Comparison of ENCODE assay signal across 8 cellular contexts in the genomic region with DNA sequence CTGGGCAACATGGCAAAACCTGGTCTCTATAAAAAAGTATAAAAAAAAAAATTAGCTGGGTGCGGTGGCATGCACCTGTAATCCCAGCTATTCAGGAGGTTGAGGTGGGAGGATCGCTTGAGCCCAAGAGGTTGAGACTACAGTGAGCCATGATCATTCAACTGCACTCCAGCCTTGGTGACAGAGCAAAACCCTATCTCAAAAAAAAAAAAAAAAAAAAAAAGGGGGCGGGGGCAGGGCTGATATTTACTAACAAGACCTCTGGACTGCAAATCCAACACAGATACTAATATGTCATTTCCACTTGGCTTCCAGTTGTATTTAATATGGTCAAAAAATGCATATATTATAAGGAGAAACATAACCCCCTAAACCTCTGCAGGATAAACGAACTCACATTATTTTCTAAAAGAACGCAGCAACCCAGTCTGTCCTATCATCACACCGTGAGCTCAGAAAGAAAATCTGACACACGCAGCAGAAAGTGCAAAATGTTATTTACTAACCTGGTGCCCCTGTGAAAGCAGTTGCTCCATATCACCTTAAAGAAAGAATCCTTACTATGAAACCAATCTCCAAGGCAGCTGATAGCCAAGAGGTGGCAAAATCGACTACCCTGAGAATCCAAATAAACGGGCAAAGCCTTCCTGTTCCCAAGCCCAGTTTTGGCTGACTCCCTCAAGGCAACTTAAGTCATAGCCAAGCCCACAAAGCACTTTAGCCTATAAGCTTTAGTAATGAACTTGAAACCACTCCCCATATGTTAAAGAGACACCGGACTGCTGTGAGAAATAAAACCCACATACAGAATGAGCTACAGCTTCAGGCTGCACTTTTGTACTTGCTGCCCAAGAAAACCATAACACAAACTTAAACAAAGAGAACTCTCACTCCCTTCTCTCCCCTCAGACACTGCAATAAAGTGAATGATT. TPM values are rescaled to one million over a fixed set of nuclear protein-coding genes. Genes with fewer than 3 reads are reported as not detected.
DNase-seq lines count a peak whose midpoint lies in the region; ATAC-seq and TF ChIP-seq lines count a peak whose summit lies in the region.

No MANE protein-coding gene starts in this region.

- TF ChIP-seq POLR2A in ovary (IDR thresholded peaks at IDR 0.05): peak; percentile 71

- TF ChIP-seq CTCF in GM10248 (IDR thresholded peaks at IDR 0.05; ENCODE audit: control extremely low read depth, extremely low read depth, low read depth, missing control alignments) (no peak), ovary (IDR thresholded peaks at IDR 0.05) (no peak)

- H3K9ac ChIP-seq in HUES48 (ENCODE audit: low read depth, low read length): no peak overlapping the region

- H3K27ac ChIP-seq in HUES48 (ENCODE audit: low read depth, low read length) (peak overlapping the region; percentile 46), ovary (peak overlapping the region; percentile 7 to 76)

- peaks cover 2% of the 10 kb centered on the region; the same call in 1 of the 2 replicates for H3K4me1 ChIP-seq in HUES48 (ENCODE audit: control insufficient read depth, insufficient read depth, low read length)
- H3K4me1 ChIP-seq in ovary (ENCODE audit: insufficient read depth): peaks cover 10% of the 10 kb centered on the region

- peak overlapping the region; percentile 46 for H3K4me3 ChIP-seq in HUES48 (ENCODE audit: low read depth, low read length)
- H3K4me3 ChIP-seq in ovary: peak overlapping the region; percentile 43

- no peak for ATAC-seq in GM19324 (IDR thresholded peaks at IDR 0.05; ENCODE audit: low FRiP score, unreplicated experiment)

- H3K9me3 ChIP-seq in HUES48 (ENCODE audit: control insufficient read depth, insufficient read depth, low read length) (no peaks in the 10 kb centered on the region), ovary (no peaks in the 10 kb centered on the region)

- no peak for TF ChIP-seq EP300 in ovary (IDR thresholded peaks at IDR 0.05)

- POLR2A ChIA-PET in GM10248 (lab: Yijun Ruan, JAX): no interaction called here

- H3K36me3 ChIP-seq in HUES48 (ENCODE audit: control insufficient read depth, insufficient read depth, low read length) (no peaks in the 10 kb centered on the region), ovary (no peaks in the 10 kb centered on the region)

- WGBS in ovary, 3 donors: 19 to 28% (median 21%) methylated on average over 10 of the region's 10 CpGs

- CTCF ChIA-PET in GM10248 (lab: Yijun Ruan, JAX): interaction anchor here (0.7 to 3.5 kb wide), 27 partner anchors 10 to 808 kb away, joined by 3 to 39 read pairs (median 10); no protein-coding TSS in a partner anchor

- H3K27me3 ChIP-seq in HUES48 (ENCODE audit: control insufficient read depth, insufficient read depth, low read length) (no peaks in the 10 kb centered on the region), ovary (no peaks in the 10 kb centered on the region)

- intact Hi-C loops in ovary (cut with DNase I): loop anchor here (2.0 to 10.0 kb wide), 5 partner anchors 36 to 574 kb away; no protein-coding TSS in a partner anchor

- DNase-seq in GM10248 (ENCODE audit: extremely low spot score) (peak; percentile 24), SW480 (ENCODE audit: low spot score) (peak; percentile 77), foreskin melanocyte (peak; percentile 84), ovary (peak in 4 of 5 donors; percentile 53 to 73 (median 56)), NCI-H345 (lab: John Stamatoyannopoulos, UW) (no peak), SKM-1 treated with dmso at 0.1 percent for 144 hours (lab: John Stamatoyannopoulos, UW; ENCODE audit: unreplicated experiment) (no peak)

RNA-seq across cellular contexts. Expression of gene PLD1, which starts 39.3 kb away (rescaled TPM):
- 100 to 1,000 TPM in 1 of 7 donors, 10 to 100 TPM in 6; 26.1 to 125 (median 55.2) TPM for total RNA-seq in ovary
- polyA plus RNA-seq in ovary: 10 to 100 TPM; 24.6 to 52.1 TPM

Comparison
In these comparisons a context has a peak if more than half of its experiments do, and no peak if none do; other contexts are left out.
1. DNase-seq: peak in GM10248 (single experiment), SW480 (single experiment), foreskin melanocyte (single experiment) and ovary (4 of 5); none in NCI-H345 (single experiment) and SKM-1 treated with dmso at 0.1 percent for 144 hours (single experiment).